In the genomic region with DNA sequence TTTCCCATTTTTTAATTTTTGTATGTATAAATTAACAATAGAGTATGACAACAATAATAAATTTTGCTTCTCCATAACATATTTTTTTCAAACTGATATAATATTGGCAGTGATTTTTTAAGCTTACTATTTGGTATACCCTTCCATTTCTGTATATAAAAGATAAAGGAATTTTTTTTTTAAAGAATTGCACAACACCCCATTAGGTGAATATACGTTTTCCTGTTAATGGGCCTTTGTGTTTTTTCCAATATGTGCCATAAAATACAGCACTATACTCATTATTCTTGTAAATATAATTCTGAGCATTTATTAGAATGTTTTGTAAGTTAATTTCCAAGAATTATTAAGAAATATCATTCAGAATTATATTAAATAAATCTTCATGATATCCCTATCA, we compare ENCODE assay signal across 20 cellular contexts.
A peak's percentile ranks its signal among the peaks of the same experiment; 100 is the strongest.
DNase-seq lines count a peak whose midpoint lies in the region; FAIRE-seq and TF ChIP-seq lines count a peak whose summit lies in the region.
"Had no signal": no experiment of that assay in that cellular context is flagged by ENCODE, and none has a peak within 500 bp of the region (broad histone marks: within the 10 kb centered on the region; RNA-seq: fewer than 3 reads in every experiment).

No MANE protein-coding gene starts in this region.

- H3K9ac ChIP-seq in astrocyte (ENCODE audit: low read length): no peak overlapping the region
- H3K9ac ChIP-seq: BLaER1 treated with 17β-estradiol and CSF1 and Interleukin-3, amounts not matched to agents 10 nM and 100 nM had no signal

- no peaks in the 10 kb centered on the region for H3K36me3 Mint-ChIP-seq in astrocyte (ENCODE audit: low read depth, unreplicated experiment)
- H3K36me3 Mint-ChIP-seq: CD8-positive, alpha-beta T cell had no signal

- H3K4me3 Mint-ChIP-seq in astrocyte (ENCODE audit: unreplicated experiment): no peak overlapping the region
- H3K4me3 Mint-ChIP-seq: B cell; CD4-positive, alpha-beta T cell; CD8-positive, alpha-beta T cell had no signal

- intact Hi-C loops in esophagus squamous epithelium (cut with DNase I): no loop called here

- H3K4me1 ChIP-seq in astrocyte (ENCODE audit: insufficient read depth, low read length) (no peaks in the 10 kb centered on the region), esophagus squamous epithelium (no peaks in the 10 kb centered on the region)
- H3K4me1 ChIP-seq: BLaER1 treated with 17β-estradiol and CSF1 and Interleukin-3, amounts not matched to agents 10 nM and 100 nM; Caco-2 had no signal

- H3K9me3 ChIP-seq in astrocyte (ENCODE audit: insufficient read depth, low read depth, low read length): no peaks in the 10 kb centered on the region
- no peaks in the 10 kb centered on the region for H3K9me3 ChIP-seq in esophagus squamous epithelium
- H3K9me3 ChIP-seq: BLaER1 treated with 17β-estradiol and CSF1 and Interleukin-3, amounts not matched to agents 10 nM and 100 nM; Caco-2 had no signal

- H3K27me3 ChIP-seq in astrocyte (ENCODE audit: insufficient read depth, low read length) (no peaks in the 10 kb centered on the region), esophagus squamous epithelium (no peaks in the 10 kb centered on the region)
- H3K27me3 ChIP-seq: BLaER1 treated with 17β-estradiol and CSF1 and Interleukin-3, amounts not matched to agents 10 nM and 100 nM had no signal

- no peaks in the 10 kb centered on the region for H4K20me1 ChIP-seq in astrocyte (ENCODE audit: insufficient read depth, low read length)
- H4K20me1 ChIP-seq: BLaER1 treated with 17β-estradiol and CSF1 and Interleukin-3, amounts not matched to agents 10 nM and 100 nM had no signal

- no peaks in the 10 kb centered on the region for H3K79me2 ChIP-seq in astrocyte (ENCODE audit: insufficient read depth, low read length)

- H3K4me3 ChIP-seq in astrocyte (ENCODE audit: insufficient read depth, low read depth, low read length) (no peak overlapping the region), esophagus squamous epithelium (no peak overlapping the region)
- H3K4me3 ChIP-seq: A549; BLaER1 treated with 17β-estradiol and CSF1 and Interleukin-3, amounts not matched to agents 10 nM and 100 nM; GM12878 had no signal

- H2AFZ ChIP-seq in astrocyte (ENCODE audit: low read depth, low read length): no peak overlapping the region

- WGBS in esophagus squamous epithelium, 2 donors: 17 to 51% methylated on average over 1 of the region's 1 CpG

- TF ChIP-seq CTCF in astrocyte (IDR thresholded peaks at IDR 0.05; ENCODE audit: insufficient read depth, low read depth, low read length) (no peak), esophagus squamous epithelium (IDR thresholded peaks at IDR 0.05) (no peak)

- H3K27ac ChIP-seq in astrocyte (ENCODE audit: low read depth, low read length) (peak overlapping the region; percentile 0), esophagus squamous epithelium (no peak overlapping the region)
- H3K27ac ChIP-seq: 22Rv1; A549; BLaER1 treated with 17β-estradiol and CSF1 and Interleukin-3, amounts not matched to agents 10 nM and 100 nM; C4-2B had no signal

- no peak for TF ChIP-seq POLR2A in esophagus squamous epithelium (IDR thresholded peaks at IDR 0.05)

- no peaks in the 10 kb centered on the region for H3K9me3 Mint-ChIP-seq in astrocyte (ENCODE audit: unreplicated experiment)
- H3K9me3 Mint-ChIP-seq: CD4-positive, alpha-beta T cell had no signal

- FAIRE-seq in G401.6 (lab: Jason Lieb, UNC): peak; percentile 41
- no peak for FAIRE-seq in astrocyte (lab: Jason Lieb, UNC)
- FAIRE-seq in colon (lab: Jason Lieb, UNC): peak; percentile 18
- FAIRE-seq: A549, GM12878, GM12892, GM18507 had no signal

- H3K27me3 Mint-ChIP-seq in astrocyte (ENCODE audit: low read depth, unreplicated experiment): no peaks in the 10 kb centered on the region
- H3K27me3 Mint-ChIP-seq: B cell; CD4-positive, alpha-beta T cell had no signal

- no peak for DNase-seq in astrocyte (ENCODE audit: low read depth)
- no peak for DNase-seq in esophagus squamous epithelium (lab: John Stamatoyannopoulos, UW)
- DNase-seq in NCI-H2107 (lab: John Stamatoyannopoulos, UW): no peak
- DNase-seq: AML-193; Caco-2; Calu3; CD4-positive, alpha-beta T cell; CD8-positive, alpha-beta T cell; DMS79 treated with DMSO at 0.1 percent for 48 hours; GDM1 had no signal

- no peak overlapping the region for H3K4me2 ChIP-seq in astrocyte (ENCODE audit: low read length)
- H3K4me2 ChIP-seq: A549; BLaER1 treated with 17β-estradiol and CSF1 and Interleukin-3, amounts not matched to agents 10 nM and 100 nM had no signal

- H3K4me1 Mint-ChIP-seq in astrocyte (ENCODE audit: low read depth, unreplicated experiment): no peaks in the 10 kb centered on the region
- H3K4me1 Mint-ChIP-seq: B cell had no signal

- H3K27ac Mint-ChIP-seq in astrocyte (ENCODE audit: unreplicated experiment): no peak overlapping the region
- H3K27ac Mint-ChIP-seq: B cell; CD4-positive, alpha-beta T cell; CD8-positive, alpha-beta T cell had no signal

- H3K36me3 ChIP-seq in astrocyte (ENCODE audit: insufficient read depth, low read length): no peaks in the 10 kb centered on the region
- H3K36me3 ChIP-seq in esophagus squamous epithelium: no peaks in the 10 kb centered on the region
- H3K36me3 ChIP-seq: BLaER1 treated with 17β-estradiol and CSF1 and Interleukin-3, amounts not matched to agents 10 nM and 100 nM had no signal
